Comparison of ENCODE assay signal across 17 cellular contexts in genomic region chr2:229519655-229520054, GRCh38.
DNase-seq lines count a peak whose midpoint lies in the region; ATAC-seq and TF ChIP-seq lines count a peak whose summit lies in the region.
"Had no signal": no experiment of that assay in that cellular context is flagged by ENCODE, and none has a peak within 500 bp of the region (broad histone marks: within the 10 kb centered on the region; RNA-seq: fewer than 3 reads in every experiment).

No MANE protein-coding gene starts in this region.

- no peak for DNase-seq in WTC11 (ENCODE audit: low spot score)
- no peak for DNase-seq in T-cell
- no peak for DNase-seq in T1000 (lab: John Stamatoyannopoulos, UW)
- no peak for DNase-seq in effector CD8-positive, alpha-beta T cell (lab: John Stamatoyannopoulos, UW)
- DNase-seq in putamen (ENCODE audit: low spot score), result no peak
- DNase-seq: activated CD4-positive, alpha-beta T cell treated with anti-CD3 and anti-CD28 coated beads, Interleukin-2, amount 50 U/mL, for 48 hours; activated naive CD4-positive, alpha-beta T cell; cerebellar nuclear complex; HFFc6; kidney; natural killer cell; NCI-H748 treated with DMSO at 0.1 percent for 48 hours; SW 1271 had no signal

- POLR2A ChIA-PET in WTC11 (lab: Charles Lee) (no interaction called here), T-cell (lab: Charles Lee) (no interaction called here)

- H3K36me3 Mint-ChIP-seq in WTC11 (no peaks in the 10 kb centered on the region), T-cell (no peaks in the 10 kb centered on the region)
- H3K36me3 Mint-ChIP-seq: natural killer cell had no signal

- ATAC-seq in GM19467 (IDR thresholded peaks at IDR 0.05; ENCODE audit: unreplicated experiment) (peak; percentile 67), HG03460 (IDR thresholded peaks at IDR 0.05; ENCODE audit: unreplicated experiment) (peak; percentile 86), WTC11 (peak; percentile 52; the same call in 1 of the 2 replicates), T-cell (replicated peaks in 1 of 4) (no peak)
- ATAC-seq: natural killer cell had no signal

- CTCF ChIA-PET in WTC11 (lab: Charles Lee), result no interaction called here
- CTCF ChIA-PET in T-cell (lab: Charles Lee), result no interaction called here

- H3K9me3 ChIP-seq in DOHH2 (ENCODE audit: control insufficient read depth, insufficient read depth, low read length), result no peaks in the 10 kb centered on the region

- H3K27ac Mint-ChIP-seq in WTC11, result no peak overlapping the region
- no peak overlapping the region for H3K27ac Mint-ChIP-seq in T-cell
- H3K27ac Mint-ChIP-seq: HFFc6, natural killer cell had no signal

- no peak overlapping the region for H3K27ac ChIP-seq in DOHH2 (ENCODE audit: low read depth, low read length)
- H3K27ac ChIP-seq: skin epidermis had no signal

- H3K79me2 ChIP-seq in DOHH2 (ENCODE audit: control insufficient read depth, low read length), result no peaks in the 10 kb centered on the region

- no peak overlapping the region for H3K4me3 ChIP-seq in DOHH2 (ENCODE audit: low read length)
- H3K4me3 ChIP-seq: skin epidermis had no signal

- H3K27me3 Mint-ChIP-seq in WTC11 (ENCODE audit: low read depth), result no peaks in the 10 kb centered on the region
- peaks cover 12 to 24% of the 10 kb centered on the region in 2 donors for H3K27me3 Mint-ChIP-seq in T-cell

- H4K20me1 ChIP-seq in DOHH2 (ENCODE audit: control insufficient read depth, insufficient read depth, low read depth, low read length), result no peaks in the 10 kb centered on the region

- peaks cover 20% of the 10 kb centered on the region for H3K4me1 Mint-ChIP-seq in WTC11
- H3K4me1 Mint-ChIP-seq in T-cell, result no peaks in the 10 kb centered on the region
- H3K4me1 Mint-ChIP-seq: natural killer cell had no signal

- TF ChIP-seq CTCF in DOHH2 (IDR thresholded peaks at IDR 0.05; ENCODE audit: low read depth, low read length, poor library complexity, severe bottlenecking), result no peak
- no peak for TF ChIP-seq CTCF in WTC11 (IDR thresholded peaks at IDR 0.05)

- H3K9me2 ChIP-seq in DOHH2 (replicated peaks; ENCODE audit: control insufficient read depth, low read length), result no peaks in the 10 kb centered on the region

- H3K9me3 Mint-ChIP-seq in WTC11, result no peaks in the 10 kb centered on the region
- H3K9me3 Mint-ChIP-seq in T-cell, result no peaks in the 10 kb centered on the region
- H3K9me3 Mint-ChIP-seq: HFFc6, natural killer cell had no signal

- peaks cover 13% of the 10 kb centered on the region for H3K4me1 ChIP-seq in DOHH2 (ENCODE audit: control insufficient read depth, low read length)

- H3F3A ChIP-seq in DOHH2 (ENCODE audit: control insufficient read depth, insufficient read depth), result no peaks in the 10 kb centered on the region

- peaks cover 3% of the 10 kb centered on the region; the same call in 1 of the 2 replicates for H3K27me3 ChIP-seq in DOHH2 (ENCODE audit: control insufficient read depth, low read length)

- H3K4me3 Mint-ChIP-seq in WTC11 (no peak overlapping the region), T-cell (no peak overlapping the region)
- H3K4me3 Mint-ChIP-seq: HFFc6, natural killer cell had no signal

- no peaks in the 10 kb centered on the region for H3K36me3 ChIP-seq in DOHH2 (ENCODE audit: control insufficient read depth, low read length)

- H3K4me2 ChIP-seq in DOHH2 (ENCODE audit: low read length), result peak overlapping the region; percentile 6

TF ChIP-seq in WTC11, 78 proteins besides CTCF, POLR2A, EP300 and RAD21 (continues in another document):
- TF ChIP-seq, protein P1, sequence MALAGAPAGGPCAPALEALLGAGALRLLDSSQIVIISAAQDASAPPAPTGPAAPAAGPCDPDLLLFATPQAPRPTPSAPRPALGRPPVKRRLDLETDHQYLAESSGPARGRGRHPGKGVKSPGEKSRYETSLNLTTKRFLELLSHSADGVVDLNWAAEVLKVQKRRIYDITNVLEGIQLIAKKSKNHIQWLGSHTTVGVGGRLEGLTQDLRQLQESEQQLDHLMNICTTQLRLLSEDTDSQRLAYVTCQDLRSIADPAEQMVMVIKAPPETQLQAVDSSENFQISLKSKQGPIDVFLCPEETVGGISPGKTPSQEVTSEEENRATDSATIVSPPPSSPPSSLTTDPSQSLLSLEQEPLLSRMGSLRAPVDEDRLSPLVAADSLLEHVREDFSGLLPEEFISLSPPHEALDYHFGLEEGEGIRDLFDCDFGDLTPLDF (CRISPR knock-in tag; IDR thresholded peaks at IDR 0.05), result no peak
- TF ChIP-seq RELA (CRISPR knock-in tag; IDR thresholded peaks at IDR 0.05; ENCODE audit: borderline replicate concordance), result no peak
- no peak for TF ChIP-seq MYBL2 (CRISPR knock-in tag; IDR thresholded peaks at IDR 0.05)
- TF ChIP-seq, protein P2, sequence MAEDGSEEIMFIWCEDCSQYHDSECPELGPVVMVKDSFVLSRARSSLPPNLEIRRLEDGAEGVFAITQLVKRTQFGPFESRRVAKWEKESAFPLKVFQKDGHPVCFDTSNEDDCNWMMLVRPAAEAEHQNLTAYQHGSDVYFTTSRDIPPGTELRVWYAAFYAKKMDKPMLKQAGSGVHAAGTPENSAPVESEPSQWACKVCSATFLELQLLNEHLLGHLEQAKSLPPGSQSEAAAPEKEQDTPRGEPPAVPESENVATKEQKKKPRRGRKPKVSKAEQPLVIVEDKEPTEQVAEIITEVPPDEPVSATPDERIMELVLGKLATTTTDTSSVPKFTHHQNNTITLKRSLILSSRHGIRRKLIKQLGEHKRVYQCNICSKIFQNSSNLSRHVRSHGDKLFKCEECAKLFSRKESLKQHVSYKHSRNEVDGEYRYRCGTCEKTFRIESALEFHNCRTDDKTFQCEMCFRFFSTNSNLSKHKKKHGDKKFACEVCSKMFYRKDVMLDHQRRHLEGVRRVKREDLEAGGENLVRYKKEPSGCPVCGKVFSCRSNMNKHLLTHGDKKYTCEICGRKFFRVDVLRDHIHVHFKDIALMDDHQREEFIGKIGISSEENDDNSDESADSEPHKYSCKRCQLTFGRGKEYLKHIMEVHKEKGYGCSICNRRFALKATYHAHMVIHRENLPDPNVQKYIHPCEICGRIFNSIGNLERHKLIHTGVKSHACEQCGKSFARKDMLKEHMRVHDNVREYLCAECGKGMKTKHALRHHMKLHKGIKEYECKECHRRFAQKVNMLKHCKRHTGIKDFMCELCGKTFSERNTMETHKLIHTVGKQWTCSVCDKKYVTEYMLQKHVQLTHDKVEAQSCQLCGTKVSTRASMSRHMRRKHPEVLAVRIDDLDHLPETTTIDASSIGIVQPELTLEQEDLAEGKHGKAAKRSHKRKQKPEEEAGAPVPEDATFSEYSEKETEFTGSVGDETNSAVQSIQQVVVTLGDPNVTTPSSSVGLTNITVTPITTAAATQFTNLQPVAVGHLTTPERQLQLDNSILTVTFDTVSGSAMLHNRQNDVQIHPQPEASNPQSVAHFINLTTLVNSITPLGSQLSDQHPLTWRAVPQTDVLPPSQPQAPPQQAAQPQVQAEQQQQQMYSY (CRISPR knock-in tag; IDR thresholded peaks at IDR 0.05), result no peak
- TF ChIP-seq TP53 (CRISPR knock-in tag; IDR thresholded peaks at IDR 0.05), result no peak
- no peak for TF ChIP-seq TEAD4 (CRISPR knock-in tag; IDR thresholded peaks at IDR 0.05)
- no peak for TF ChIP-seq CREM (CRISPR knock-in tag; IDR thresholded peaks at IDR 0.05)
- no peak for TF ChIP-seq JUN (CRISPR knock-in tag; IDR thresholded peaks at IDR 0.05)
- no peak for TF ChIP-seq TEAD1 (CRISPR knock-in tag; IDR thresholded peaks at IDR 0.05)
- no peak for TF ChIP-seq PRRX2 (CRISPR knock-in tag; IDR thresholded peaks at IDR 0.05)
- TF ChIP-seq, protein P3, sequence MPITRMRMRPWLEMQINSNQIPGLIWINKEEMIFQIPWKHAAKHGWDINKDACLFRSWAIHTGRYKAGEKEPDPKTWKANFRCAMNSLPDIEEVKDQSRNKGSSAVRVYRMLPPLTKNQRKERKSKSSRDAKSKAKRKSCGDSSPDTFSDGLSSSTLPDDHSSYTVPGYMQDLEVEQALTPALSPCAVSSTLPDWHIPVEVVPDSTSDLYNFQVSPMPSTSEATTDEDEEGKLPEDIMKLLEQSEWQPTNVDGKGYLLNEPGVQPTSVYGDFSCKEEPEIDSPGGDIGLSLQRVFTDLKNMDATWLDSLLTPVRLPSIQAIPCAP (CRISPR knock-in tag; IDR thresholded peaks at IDR 0.05), result no peak
- TF ChIP-seq SMAD4 (CRISPR knock-in tag; IDR thresholded peaks at IDR 0.05), result no peak
- no peak for TF ChIP-seq IRF2 (CRISPR knock-in tag; IDR thresholded peaks at IDR 0.05; ENCODE audit: borderline replicate concordance, low read depth)
- TF ChIP-seq, protein P4, sequence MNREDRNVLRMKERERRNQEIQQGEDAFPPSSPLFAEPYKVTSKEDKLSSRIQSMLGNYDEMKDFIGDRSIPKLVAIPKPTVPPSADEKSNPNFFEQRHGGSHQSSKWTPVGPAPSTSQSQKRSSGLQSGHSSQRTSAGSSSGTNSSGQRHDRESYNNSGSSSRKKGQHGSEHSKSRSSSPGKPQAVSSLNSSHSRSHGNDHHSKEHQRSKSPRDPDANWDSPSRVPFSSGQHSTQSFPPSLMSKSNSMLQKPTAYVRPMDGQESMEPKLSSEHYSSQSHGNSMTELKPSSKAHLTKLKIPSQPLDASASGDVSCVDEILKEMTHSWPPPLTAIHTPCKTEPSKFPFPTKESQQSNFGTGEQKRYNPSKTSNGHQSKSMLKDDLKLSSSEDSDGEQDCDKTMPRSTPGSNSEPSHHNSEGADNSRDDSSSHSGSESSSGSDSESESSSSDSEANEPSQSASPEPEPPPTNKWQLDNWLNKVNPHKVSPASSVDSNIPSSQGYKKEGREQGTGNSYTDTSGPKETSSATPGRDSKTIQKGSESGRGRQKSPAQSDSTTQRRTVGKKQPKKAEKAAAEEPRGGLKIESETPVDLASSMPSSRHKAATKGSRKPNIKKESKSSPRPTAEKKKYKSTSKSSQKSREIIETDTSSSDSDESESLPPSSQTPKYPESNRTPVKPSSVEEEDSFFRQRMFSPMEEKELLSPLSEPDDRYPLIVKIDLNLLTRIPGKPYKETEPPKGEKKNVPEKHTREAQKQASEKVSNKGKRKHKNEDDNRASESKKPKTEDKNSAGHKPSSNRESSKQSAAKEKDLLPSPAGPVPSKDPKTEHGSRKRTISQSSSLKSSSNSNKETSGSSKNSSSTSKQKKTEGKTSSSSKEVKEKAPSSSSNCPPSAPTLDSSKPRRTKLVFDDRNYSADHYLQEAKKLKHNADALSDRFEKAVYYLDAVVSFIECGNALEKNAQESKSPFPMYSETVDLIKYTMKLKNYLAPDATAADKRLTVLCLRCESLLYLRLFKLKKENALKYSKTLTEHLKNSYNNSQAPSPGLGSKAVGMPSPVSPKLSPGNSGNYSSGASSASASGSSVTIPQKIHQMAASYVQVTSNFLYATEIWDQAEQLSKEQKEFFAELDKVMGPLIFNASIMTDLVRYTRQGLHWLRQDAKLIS (CRISPR knock-in tag; IDR thresholded peaks at IDR 0.05; ENCODE audit: borderline replicate concordance), result no peak
- no peak for TF ChIP-seq ZNF121 (CRISPR knock-in tag; IDR thresholded peaks at IDR 0.05)

Comparison
In these comparisons a context has a peak if more than half of its experiments do, and no peak if none do; other contexts are left out.
1. ATAC-seq: peak in GM19467 (single experiment), HG03460 (single experiment) and WTC11 (single experiment); none in T-cell (0 of 4).